12 cellular contexts compared by ENCODE assay signal in the genomic region with DNA sequence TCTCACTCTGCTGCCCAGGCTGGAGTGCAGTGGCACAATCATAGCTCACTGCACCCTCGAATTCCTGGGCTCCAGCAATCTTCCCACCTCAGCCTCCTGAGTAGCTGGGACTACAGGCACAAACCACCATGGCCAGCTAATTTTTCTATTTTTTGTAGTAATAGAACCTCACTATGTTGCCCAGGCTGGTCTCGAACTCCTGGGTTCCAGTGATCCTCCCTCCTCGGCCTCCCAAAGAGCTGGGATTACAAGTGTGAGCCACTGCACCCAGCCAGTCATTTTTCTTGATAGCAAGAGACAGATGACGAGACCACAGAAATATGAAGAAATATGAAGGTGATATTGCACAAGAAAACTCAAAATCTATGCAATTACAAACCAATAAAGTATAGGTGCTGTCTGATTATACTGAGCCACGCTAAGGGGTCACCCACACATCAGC. TPM values are rescaled to one million over a fixed set of nuclear protein-coding genes. Genes with fewer than 3 reads are reported as not detected.
"Had no signal": no experiment of that assay in that cellular context is flagged by ENCODE, and none has a peak within 500 bp of the region (broad histone marks: within the 10 kb centered on the region; RNA-seq: fewer than 3 reads in every experiment).

No MANE protein-coding gene starts in this region.

RNA-seq across cellular contexts. Expression of a gene that starts 31.8 kb away (rescaled TPM):
- total RNA-seq: activated CD8-positive, alpha-beta T cell treated with anti-CD3 and anti-CD28 coated beads for 36 hours; activated naive CD8-positive, alpha-beta T cell treated with anti-CD3 and anti-CD28 coated beads for 36 hours; activated T-cell treated with anti-CD3 and anti-CD28 coated beads, Interleukin-2, amount 50 U/mL, for 72 hours; activated T-helper 2 cell treated with anti-CD3 and anti-CD28 coated beads, Interferon-gamma antibody, Interleukin-2, Interleukin-4, amounts not matched to agents 10 μg/mL and 5 μg/mL and 100 μg/mL, durations not matched to agents 14 hours and 24 hours and 36 hours; cardiac septum; LHCN-M2; M059J; Peyer's patch; Right ventricle myocardium superior; SJSA1; T-helper 1 cell treated with Interleukin-12 subunit alpha and Interleukin-12 subunit beta and Interleukin-4 antibody, amounts not matched to agents 30 ng/mL and 1 ng/mL, for 36 hours had no signal
- polyA plus RNA-seq: adipose tissue had no signal
